1 cellular context compared by ENCODE assay signal in the genomic region with DNA sequence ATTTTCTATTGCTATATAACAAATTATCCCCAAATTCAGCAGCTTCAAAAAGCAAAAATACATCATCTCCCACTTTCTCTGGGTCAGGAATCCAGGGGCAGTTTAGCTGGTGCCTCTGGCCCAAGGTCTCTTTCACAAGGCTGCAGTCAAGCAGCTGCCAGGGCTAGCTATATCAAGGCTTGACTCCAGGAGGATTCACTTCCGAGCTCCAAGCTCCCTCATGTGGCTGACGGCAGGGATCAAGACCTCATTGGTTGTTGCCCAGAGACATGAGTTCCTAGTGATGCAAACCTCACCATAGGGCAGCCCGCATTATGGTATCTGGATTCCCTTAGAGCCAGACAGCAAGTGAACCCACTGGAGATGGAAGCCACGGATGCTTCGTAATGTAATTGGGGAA.
TF ChIP-seq lines count a peak whose summit lies in the region.

No MANE protein-coding gene starts in this region.

TF ChIP-seq in HepG2, 621 proteins besides CTCF, POLR2A, EP300 and RAD21 (continued from another document and continues in another):
- TF ChIP-seq, protein P1, sequence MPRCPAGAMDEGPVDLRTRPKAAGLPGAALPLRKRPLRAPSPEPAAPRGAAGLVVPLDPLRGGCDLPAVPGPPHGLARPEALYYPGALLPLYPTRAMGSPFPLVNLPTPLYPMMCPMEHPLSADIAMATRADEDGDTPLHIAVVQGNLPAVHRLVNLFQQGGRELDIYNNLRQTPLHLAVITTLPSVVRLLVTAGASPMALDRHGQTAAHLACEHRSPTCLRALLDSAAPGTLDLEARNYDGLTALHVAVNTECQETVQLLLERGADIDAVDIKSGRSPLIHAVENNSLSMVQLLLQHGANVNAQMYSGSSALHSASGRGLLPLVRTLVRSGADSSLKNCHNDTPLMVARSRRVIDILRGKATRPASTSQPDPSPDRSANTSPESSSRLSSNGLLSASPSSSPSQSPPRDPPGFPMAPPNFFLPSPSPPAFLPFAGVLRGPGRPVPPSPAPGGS (CRISPR knock-in tag; IDR thresholded peaks at IDR 0.05): no peak
- no peak for TF ChIP-seq TP53 (CRISPR knock-in tag; conservative IDR thresholded peaks at IDR 0.05)
- TF ChIP-seq ZNF446 (CRISPR knock-in tag; IDR thresholded peaks at IDR 0.05): no peak
- TF ChIP-seq ZNF160 (CRISPR knock-in tag; IDR thresholded peaks at IDR 0.05): no peak
- TF ChIP-seq MEF2D (CRISPR knock-in tag; IDR thresholded peaks at IDR 0.05): no peak
- no peak for TF ChIP-seq DZIP1 (CRISPR knock-in tag; IDR thresholded peaks at IDR 0.05)
- no peak for TF ChIP-seq ZFYVE20 (CRISPR knock-in tag; IDR thresholded peaks at IDR 0.05; ENCODE audit: borderline replicate concordance, low read depth)
- TF ChIP-seq KLF16 (CRISPR knock-in tag; IDR thresholded peaks at IDR 0.05): peak in 1 of 2 experiments; percentile 30; a peak in 1 of 4 replicates
- no peak for TF ChIP-seq ZC3H4 (CRISPR knock-in tag; IDR thresholded peaks at IDR 0.05; ENCODE audit: borderline replicate concordance)
- TF ChIP-seq YEATS2 (CRISPR knock-in tag; IDR thresholded peaks at IDR 0.05; ENCODE audit: borderline replicate concordance): 0 out of 2 replicates have a peak, but pooled peaks have one; percentile 23
- TF ChIP-seq CHCHD3 (CRISPR knock-in tag; IDR thresholded peaks at IDR 0.05): no peak
- no peak for TF ChIP-seq JARID2 (CRISPR knock-in tag; IDR thresholded peaks at IDR 0.05; ENCODE audit: insufficient replicate concordance)
- TF ChIP-seq ZNF607 (CRISPR knock-in tag; IDR thresholded peaks at IDR 0.05; ENCODE audit: borderline replicate concordance): no peak
- TF ChIP-seq MYC (CRISPR knock-in tag; IDR thresholded peaks at IDR 0.05; ENCODE audit: borderline replicate concordance): no peak
- TF ChIP-seq ZBTB49 (CRISPR knock-in tag; IDR thresholded peaks at IDR 0.05; ENCODE audit: borderline replicate concordance): no peak
- TF ChIP-seq, protein P2, sequence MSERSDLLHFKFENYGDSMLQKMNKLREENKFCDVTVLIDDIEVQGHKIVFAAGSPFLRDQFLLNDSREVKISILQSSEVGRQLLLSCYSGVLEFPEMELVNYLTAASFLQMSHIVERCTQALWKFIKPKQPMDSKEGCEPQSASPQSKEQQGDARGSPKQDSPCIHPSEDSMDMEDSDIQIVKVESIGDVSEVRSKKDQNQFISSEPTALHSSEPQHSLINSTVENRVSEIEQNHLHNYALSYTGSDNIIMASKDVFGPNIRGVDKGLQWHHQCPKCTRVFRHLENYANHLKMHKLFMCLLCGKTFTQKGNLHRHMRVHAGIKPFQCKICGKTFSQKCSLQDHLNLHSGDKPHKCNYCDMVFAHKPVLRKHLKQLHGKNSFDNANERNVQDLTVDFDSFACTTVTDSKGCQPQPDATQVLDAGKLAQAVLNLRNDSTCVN (CRISPR knock-in tag; IDR thresholded peaks at IDR 0.05; ENCODE audit: borderline replicate concordance): 0 out of 2 replicates have a peak, but pooled peaks have one; percentile 49
- TF ChIP-seq PRDM4 (CRISPR knock-in tag; IDR thresholded peaks at IDR 0.05; ENCODE audit: borderline replicate concordance): no peak
- TF ChIP-seq ZFP36L2 (CRISPR knock-in tag; IDR thresholded peaks at IDR 0.05): no peak
- TF ChIP-seq ZNF251 (CRISPR knock-in tag; IDR thresholded peaks at IDR 0.05): no peak
- TF ChIP-seq E2F1 (CRISPR knock-in tag; IDR thresholded peaks at IDR 0.05): no peak
- TF ChIP-seq RBFOX2 (IDR thresholded peaks at IDR 0.05; ENCODE audit: low read depth, low read length): no peak
- no peak for TF ChIP-seq HNRNPUL1 (IDR thresholded peaks at IDR 0.05; ENCODE audit: low read depth, low read length)
- no peak for TF ChIP-seq ZNF709 (CRISPR knock-in tag; IDR thresholded peaks at IDR 0.05)
- TF ChIP-seq ZNF652 (CRISPR knock-in tag; IDR thresholded peaks at IDR 0.05; ENCODE audit: borderline replicate concordance, low read depth): no peak
- TF ChIP-seq PHF5A (CRISPR knock-in tag; IDR thresholded peaks at IDR 0.05; ENCODE audit: low read depth, unreplicated experiment): no peak
- TF ChIP-seq NFYC (CRISPR knock-in tag; IDR thresholded peaks at IDR 0.05): peak; percentile 58; the same call in 1 of the 2 replicates
- TF ChIP-seq GABPA (IDR thresholded peaks at IDR 0.05; ENCODE audit: low read depth, low read length): no peak
- no peak for TF ChIP-seq GABPA (CRISPR knock-in tag; IDR thresholded peaks at IDR 0.05; ENCODE audit: low read depth)
- TF ChIP-seq, protein P3, sequence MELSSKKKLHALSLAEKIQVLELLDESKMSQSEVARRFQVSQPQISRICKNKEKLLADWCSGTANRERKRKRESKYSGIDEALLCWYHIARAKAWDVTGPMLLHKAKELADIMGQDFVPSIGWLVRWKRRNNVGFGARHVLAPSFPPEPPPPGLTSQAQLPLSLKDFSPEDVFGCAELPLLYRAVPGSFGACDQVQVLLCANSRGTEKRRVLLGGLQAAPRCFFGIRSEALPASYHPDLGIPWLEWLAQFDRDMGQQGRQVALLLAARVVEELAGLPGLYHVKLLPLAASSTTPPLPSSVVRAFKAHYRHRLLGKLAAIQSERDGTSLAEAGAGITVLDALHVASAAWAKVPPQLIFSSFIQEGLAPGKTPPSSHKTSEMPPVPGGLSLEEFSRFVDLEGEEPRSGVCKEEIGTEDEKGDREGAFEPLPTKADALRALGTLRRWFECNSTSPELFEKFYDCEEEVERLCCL (CRISPR knock-in tag; IDR thresholded peaks at IDR 0.05; ENCODE audit: borderline replicate concordance): no peak
- no peak for TF ChIP-seq ADNP (CRISPR knock-in tag; IDR thresholded peaks at IDR 0.05)
- no peak for TF ChIP-seq E2F2 (CRISPR knock-in tag; IDR thresholded peaks at IDR 0.05; ENCODE audit: borderline replicate concordance)
- no peak for TF ChIP-seq PHF21A (CRISPR knock-in tag; IDR thresholded peaks at IDR 0.05)
- TF ChIP-seq SIX4 (CRISPR knock-in tag; IDR thresholded peaks at IDR 0.05): no peak
- TF ChIP-seq ZNF205 (CRISPR knock-in tag; IDR thresholded peaks at IDR 0.05): no peak
- TF ChIP-seq ARNT2 (CRISPR knock-in tag; IDR thresholded peaks at IDR 0.05; ENCODE audit: low read depth): no peak
- no peak for TF ChIP-seq ZSCAN22 (CRISPR knock-in tag; IDR thresholded peaks at IDR 0.05)
- TF ChIP-seq SMC3 (IDR thresholded peaks at IDR 0.05; ENCODE audit: low read length): peak; percentile 86
- TF ChIP-seq GABPB1 (CRISPR knock-in tag; IDR thresholded peaks at IDR 0.05): 0 out of 2 replicates have a peak, but pooled peaks have one; percentile 12
- no peak for TF ChIP-seq SETDB1 (CRISPR knock-in tag; IDR thresholded peaks at IDR 0.05; ENCODE audit: borderline replicate concordance)
- no peak for TF ChIP-seq ZNF672 (CRISPR knock-in tag; IDR thresholded peaks at IDR 0.05)
- TF ChIP-seq, protein P4, sequence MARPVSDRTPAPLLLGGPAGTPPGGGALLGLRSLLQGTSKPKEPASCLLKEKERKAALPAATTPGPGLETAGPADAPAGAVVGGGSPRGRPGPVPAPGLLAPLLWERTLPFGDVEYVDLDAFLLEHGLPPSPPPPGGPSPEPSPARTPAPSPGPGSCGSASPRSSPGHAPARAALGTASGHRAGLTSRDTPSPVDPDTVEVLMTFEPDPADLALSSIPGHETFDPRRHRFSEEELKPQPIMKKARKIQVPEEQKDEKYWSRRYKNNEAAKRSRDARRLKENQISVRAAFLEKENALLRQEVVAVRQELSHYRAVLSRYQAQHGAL (CRISPR knock-in tag; IDR thresholded peaks at IDR 0.05; ENCODE audit: not compliant biosample characterization): no peak
- TF ChIP-seq KLF13 (CRISPR knock-in tag; IDR thresholded peaks at IDR 0.05): no peak
- TF ChIP-seq, protein P5, sequence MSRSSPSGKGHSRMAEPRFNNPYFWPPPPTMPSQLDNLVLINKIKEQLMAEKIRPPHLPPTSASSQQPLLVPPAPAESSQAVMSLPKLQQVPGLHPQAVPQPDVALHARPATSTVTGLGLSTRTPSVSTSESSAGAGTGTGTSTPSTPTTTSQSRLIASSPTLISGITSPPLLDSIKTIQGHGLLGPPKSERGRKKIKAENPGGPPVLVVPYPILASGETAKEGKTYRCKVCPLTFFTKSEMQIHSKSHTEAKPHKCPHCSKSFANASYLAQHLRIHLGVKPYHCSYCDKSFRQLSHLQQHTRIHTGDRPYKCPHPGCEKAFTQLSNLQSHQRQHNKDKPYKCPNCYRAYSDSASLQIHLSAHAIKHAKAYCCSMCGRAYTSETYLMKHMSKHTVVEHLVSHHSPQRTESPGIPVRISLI (CRISPR knock-in tag; IDR thresholded peaks at IDR 0.05; ENCODE audit: borderline replicate concordance): no peak
- TF ChIP-seq, protein P6, sequence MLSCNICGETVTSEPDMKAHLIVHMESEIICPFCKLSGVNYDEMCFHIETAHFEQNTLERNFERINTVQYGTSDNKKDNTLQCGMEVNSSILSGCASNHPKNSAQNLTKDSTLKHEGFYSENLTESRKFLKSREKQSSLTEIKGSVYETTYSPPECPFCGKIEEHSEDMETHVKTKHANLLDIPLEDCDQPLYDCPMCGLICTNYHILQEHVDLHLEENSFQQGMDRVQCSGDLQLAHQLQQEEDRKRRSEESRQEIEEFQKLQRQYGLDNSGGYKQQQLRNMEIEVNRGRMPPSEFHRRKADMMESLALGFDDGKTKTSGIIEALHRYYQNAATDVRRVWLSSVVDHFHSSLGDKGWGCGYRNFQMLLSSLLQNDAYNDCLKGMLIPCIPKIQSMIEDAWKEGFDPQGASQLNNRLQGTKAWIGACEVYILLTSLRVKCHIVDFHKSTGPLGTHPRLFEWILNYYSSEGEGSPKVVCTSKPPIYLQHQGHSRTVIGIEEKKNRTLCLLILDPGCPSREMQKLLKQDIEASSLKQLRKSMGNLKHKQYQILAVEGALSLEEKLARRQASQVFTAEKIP (CRISPR knock-in tag; IDR thresholded peaks at IDR 0.05; ENCODE audit: borderline replicate concordance): no peak
- no peak for TF ChIP-seq EEA1 (CRISPR knock-in tag; IDR thresholded peaks at IDR 0.05; ENCODE audit: borderline replicate concordance)
- TF ChIP-seq ZNF790 (CRISPR knock-in tag; IDR thresholded peaks at IDR 0.05; ENCODE audit: borderline replicate concordance): no peak
- no peak for TF ChIP-seq HNRNPL (IDR thresholded peaks at IDR 0.05; ENCODE audit: low read depth, low read length)
